In genomic region chr16:57803413-57803990, GRCh38 we compare ENCODE assay signal across 2 cellular contexts.
TF ChIP-seq lines count a peak whose summit lies in the region.

No MANE protein-coding gene starts in this region.

TF ChIP-seq in SK-N-SH, 30 proteins besides CTCF, POLR2A, EP300 and RAD21 (continued from another document):
- no peak for TF ChIP-seq EZH2phosphoT487 (IDR thresholded peaks at IDR 0.05; ENCODE audit: borderline replicate concordance, low read depth)

TF ChIP-seq in SK-N-SH treated with all-trans-retinoic acid at 6 μM for 48 hours, 23 proteins besides CTCF, POLR2A, EP300 and RAD21 (continued from another document):
- no peak for TF ChIP-seq BACH2 (CRISPR knock-in tag; IDR thresholded peaks at IDR 0.05; ENCODE audit: borderline replicate concordance)
- no peak for TF ChIP-seq TOX (CRISPR knock-in tag; IDR thresholded peaks at IDR 0.05; ENCODE audit: borderline replicate concordance)
- no peak for TF ChIP-seq ESRRG (CRISPR knock-in tag; IDR thresholded peaks at IDR 0.05)
TF ChIP-seq in SK-N-SH treated with all-trans-retinoic acid at 6 μM for 48 hours: peak in this region for 0.
